In genomic region chr1:38115682-38116187, GRCh38 we compare ENCODE assay signal across 21 cellular contexts.
DNase-seq lines count a peak whose midpoint lies in the region; ATAC-seq, FAIRE-seq and TF ChIP-seq lines count a peak whose summit lies in the region.
"Had no signal": no experiment of that assay in that cellular context is flagged by ENCODE, and none has a peak within 500 bp of the region (broad histone marks: within the 10 kb centered on the region; RNA-seq: fewer than 3 reads in every experiment).

No MANE protein-coding gene starts in this region.

- H3K36me3 ChIP-seq in H7 (replicated peaks; ENCODE audit: control insufficient read depth, insufficient read depth, low read length) (no peaks in the 10 kb centered on the region), H1 (ENCODE audit: control insufficient read depth in 2 of 4, insufficient read depth in 4 of 4, low read length in 3 of 4) (no peaks in the 10 kb centered on the region)
- H3K36me3 ChIP-seq: SJSA1 had no signal

- H3K4me3 ChIP-seq in H7 (ENCODE audit: insufficient read depth, low read depth, low read length): no peak overlapping the region
- no peak overlapping the region for H3K4me3 ChIP-seq in H1 (ENCODE audit: extremely low read depth in 1 of 4, insufficient read depth in 2 of 4, low read depth in 3 of 4, low read length in 4 of 4)
- H3K4me3 ChIP-seq: GM12878, GM23248, SJSA1 had no signal

- H3K36me3 Mint-ChIP-seq in activated T-helper 17 cell treated with anti-CD3 and anti-CD28 coated beads, Interleukin-2, amount 50 U/mL, for 72 hours (ENCODE audit: low read depth): no peaks in the 10 kb centered on the region
- H3K36me3 Mint-ChIP-seq: CD4-positive, CD25-positive, alpha-beta regulatory T cell had no signal

- H3K23me2 ChIP-seq in H1 (ENCODE audit: low read depth, low read length): peaks cover 5% of the 10 kb centered on the region; the same call in 1 of the 2 replicates

- no peaks in the 10 kb centered on the region for H3K4me1 Mint-ChIP-seq in activated T-helper 17 cell treated with anti-CD3 and anti-CD28 coated beads, Interleukin-2, amount 50 U/mL, for 72 hours
- H3K4me1 Mint-ChIP-seq: B cell; CD4-positive, CD25-positive, alpha-beta regulatory T cell had no signal

- H3K27me3 Mint-ChIP-seq in activated T-helper 17 cell treated with anti-CD3 and anti-CD28 coated beads, Interleukin-2, amount 50 U/mL, for 72 hours: peaks cover 12% of the 10 kb centered on the region
- H3K27me3 Mint-ChIP-seq: B cell had no signal

- peaks cover 0 to 5% (median 0%) of the 10 kb centered on the region in 4 experiments; a peak in 1 of 7 replicates for H3K4me1 ChIP-seq in H1 (replicated peaks in 1 of 4; ENCODE audit: control insufficient read depth in 3 of 4, insufficient read depth in 4 of 4, low read length in 3 of 4)

- no peak overlapping the region for H4K91ac ChIP-seq in H1 (replicated peaks; ENCODE audit: insufficient read length, low read length)

- no peak overlapping the region for H4K5ac ChIP-seq in H1 (ENCODE audit: insufficient read length, low read depth, low read length)

- H3K4ac ChIP-seq in H1 (replicated peaks; ENCODE audit: insufficient read length, low read depth, low read length): no peak overlapping the region

- H2AFZ ChIP-seq in H1 (ENCODE audit: low read length): no peak overlapping the region
- H2AFZ ChIP-seq: GM23248 had no signal

- no peak overlapping the region for H3K4me2 ChIP-seq in H1 (ENCODE audit: insufficient read depth in 1 of 2, low read depth in 2 of 2, low read length in 2 of 2)

- peak; percentile 57 for DNase-seq in Ammon's horn (ENCODE audit: low spot score)
- peak; percentile 33 for DNase-seq in H7
- no peak for DNase-seq in H1 (ENCODE audit: low read depth in 1 of 2, low spot score in 2 of 2)
- peak; percentile 25 for DNase-seq in occipital lobe (lab: John Stamatoyannopoulos, UW)
- no peak for DNase-seq in GM12892 (ENCODE audit: insufficient read length)
- DNase-seq in H4 (ENCODE audit: low spot score): no peak
- DNase-seq: CD4-positive, CD25-positive, alpha-beta regulatory T cell; GM23248; KG1; NCI-H1105; NCI-H146; NCI-H2029; NCI-H2227 treated with DMSO at 0.1 percent for 48 hours; NCI-H524; OCI-M1 had no signal

- POLR2A ChIA-PET in H1 (lab: Charles Lee; ENCODE audit: partially characterized antibody): interaction anchor here (1.6 kb wide), 1 partner anchor 11 kb away, joined by 6 read pairs; no protein-coding TSS in a partner anchor

- no peak overlapping the region for H3K4me3 Mint-ChIP-seq in activated T-helper 17 cell treated with anti-CD3 and anti-CD28 coated beads, Interleukin-2, amount 50 U/mL, for 72 hours
- H3K4me3 Mint-ChIP-seq: B cell; CD4-positive, CD25-positive, alpha-beta regulatory T cell had no signal

- no peak overlapping the region for H2BK20ac ChIP-seq in H1 (ENCODE audit: low read length)

- H2BK5ac ChIP-seq in H1 (ENCODE audit: low read depth, low read length): no peak overlapping the region

- WGBS in H1 (ENCODE audit: extremely low coverage in 1 of 2, insufficient coverage in 1 of 2, insufficient read length in 1 of 2, insufficient replicate concordance in 2 of 2, low coverage in 1 of 2, low lambda C conversion rate in 2 of 2, missing lambda C conversion rate in 1 of 2), 2 experiments: 93% methylated on average over 9 of the region's 9 CpGs; no CpG with 5 or more reads in 1 of the 2 experiments

- ATAC-seq in activated T-helper 17 cell treated with anti-CD3 and anti-CD28 coated beads, Interleukin-2, amount 50 U/mL, for 72 hours (replicated peaks): no peak
- ATAC-seq: GM12878, HCT116 had no signal

- TF ChIP-seq EP300 in H1 (IDR thresholded peaks at IDR 0.05; ENCODE audit: borderline replicate concordance in 1 of 2, low read depth in 2 of 2, low read length in 2 of 2): no peak

- H3K27me3 ChIP-seq in H7 (ENCODE audit: control insufficient read depth, insufficient read depth, low read length) (no peaks in the 10 kb centered on the region; the same call in 1 of the 2 replicates), H1 (replicated peaks in 1 of 4; ENCODE audit: control insufficient read depth in 3 of 4, extremely low read depth in 1 of 4, insufficient read depth in 3 of 4, low read length in 3 of 4) (no peaks in the 10 kb centered on the region)
- H3K27me3 ChIP-seq: SJSA1 had no signal

- no peak overlapping the region for H2BK120ac ChIP-seq in H1 (replicated peaks; ENCODE audit: low read depth, low read length)

- no peaks in the 10 kb centered on the region for H4K20me1 ChIP-seq in H1 (replicated peaks in 1 of 2; ENCODE audit: control insufficient read depth in 1 of 2, insufficient read depth in 2 of 2, low read length in 2 of 2)

- no peaks in the 10 kb centered on the region for H3K9me3 ChIP-seq in H1 (ENCODE audit: insufficient read depth in 2 of 2, low read depth in 1 of 2, low read length in 1 of 2)
- H3K9me3 ChIP-seq: SJSA1 had no signal

- H2BK12ac ChIP-seq in H1 (ENCODE audit: low read depth, low read length): 0 out of 2 replicates have a peak overlapping the region, but pooled peaks have one; percentile 82

- no peak overlapping the region for H3K23ac ChIP-seq in H1 (ENCODE audit: insufficient read length)

- H2AK5ac ChIP-seq in H1 (ENCODE audit: low read depth, low read length): no peak overlapping the region

- TF ChIP-seq POLR2A in H1 (IDR thresholded peaks at IDR 0.05; ENCODE audit: control extremely low read depth in 1 of 2, low read depth in 2 of 2, low read length in 2 of 2) (no peak), GM12892 (IDR thresholded peaks at IDR 0.05; ENCODE audit: low read depth, low read length) (no peak)

- H2BK15ac ChIP-seq in H1 (ENCODE audit: low read length): peak overlapping the region; percentile 53; the same call in 1 of the 2 replicates

- H3K27ac ChIP-seq in H1 (ENCODE audit: low read depth, low read length): no peak overlapping the region
- H3K27ac ChIP-seq: GM23248, SJSA1 had no signal

- no peaks in the 10 kb centered on the region for H3K79me1 ChIP-seq in H1 (ENCODE audit: low read depth, low read length)

- H3K79me2 ChIP-seq in H1 (ENCODE audit: control insufficient read depth in 1 of 2, insufficient read depth in 2 of 2, low read length in 2 of 2): no peaks in the 10 kb centered on the region

- no peak overlapping the region for H3K9ac ChIP-seq in H1 (replicated peaks in 1 of 4; ENCODE audit: extremely low read depth in 1 of 4, low read depth in 3 of 4, low read length in 3 of 4)
- H3K9ac ChIP-seq: GM23248 had no signal

- H3K14ac ChIP-seq in H1 (ENCODE audit: insufficient read length): no peak overlapping the region

- no peak overlapping the region for H3K56ac ChIP-seq in H1 (replicated peaks; ENCODE audit: insufficient read length, low read depth, low read length)

- FAIRE-seq in H1 (lab: Jason Lieb, UNC) (no peak), GM12892 (lab: Jason Lieb, UNC) (no peak)
- FAIRE-seq: GM12878, RCC 7860 had no signal

- CTCF ChIA-PET in H1 (lab: Charles Lee; ENCODE audit: partially characterized antibody): interaction anchor here (0.6 to 1.5 kb wide), 3 partner anchors 15 to 145 kb away, joined by 3 to 4 read pairs (median 4); no protein-coding TSS in a partner anchor

- no peaks in the 10 kb centered on the region for H3K9me3 Mint-ChIP-seq in activated T-helper 17 cell treated with anti-CD3 and anti-CD28 coated beads, Interleukin-2, amount 50 U/mL, for 72 hours
- H3K9me3 Mint-ChIP-seq: CD4-positive, CD25-positive, alpha-beta regulatory T cell had no signal

- H4K8ac ChIP-seq in H1 (ENCODE audit: extremely low read depth, insufficient read depth, low read length): no peak overlapping the region

- H3K18ac ChIP-seq in H1 (ENCODE audit: extremely low read depth, low read length): no peak overlapping the region

- TF ChIP-seq CTCF in H1 (IDR thresholded peaks at IDR 0.05; ENCODE audit: control extremely low read depth in 1 of 3, insufficient read depth in 1 of 3, low read depth in 1 of 3, low read length in 3 of 3): no peak

- TF ChIP-seq RAD21 in H1 (IDR thresholded peaks at IDR 0.05 in 1 of 2, conservative IDR thresholded peaks at IDR 0.05 in 1 of 2; ENCODE audit: low read depth in 2 of 2, low read length in 2 of 2): no peak

- no peak overlapping the region for H3K27ac Mint-ChIP-seq in activated T-helper 17 cell treated with anti-CD3 and anti-CD28 coated beads, Interleukin-2, amount 50 U/mL, for 72 hours
- H3K27ac Mint-ChIP-seq: B cell; CD4-positive, CD25-positive, alpha-beta regulatory T cell had no signal

TF ChIP-seq in H1, 55 proteins besides CTCF, POLR2A, EP300 and RAD21:
- no peak for TF ChIP-seq YY1 (IDR thresholded peaks at IDR 0.05; ENCODE audit: low read depth, low read length)
- TF ChIP-seq ATF3 (IDR thresholded peaks at IDR 0.05; ENCODE audit: insufficient read depth, low read depth, low read length): no peak
- TF ChIP-seq KDM4A (IDR thresholded peaks at IDR 0.05; ENCODE audit: low read depth, low read length, severe bottlenecking): no peak
- TF ChIP-seq MAX (IDR thresholded peaks at IDR 0.05): no peak
- TF ChIP-seq CHD2 (IDR thresholded peaks at IDR 0.05; ENCODE audit: low read length): no peak
- TF ChIP-seq RFX5 (IDR thresholded peaks at IDR 0.05; ENCODE audit: borderline replicate concordance, low read depth, low read length): no peak
- TF ChIP-seq KDM1A (IDR thresholded peaks at IDR 0.05; ENCODE audit: borderline replicate concordance, low read length): no peak
- no peak for TF ChIP-seq MAFK (IDR thresholded peaks at IDR 0.05; ENCODE audit: low read depth, low read length)

Comparison
In these comparisons a context has a peak if more than half of its experiments do, and no peak if none do; other contexts are left out.
1. DNase-seq: peak in Ammon's horn (single experiment), H7 (single experiment) and occipital lobe (single experiment); none in H1 (0 of 2), GM12892 (single experiment) and H4 (single experiment).